In the genomic region with DNA sequence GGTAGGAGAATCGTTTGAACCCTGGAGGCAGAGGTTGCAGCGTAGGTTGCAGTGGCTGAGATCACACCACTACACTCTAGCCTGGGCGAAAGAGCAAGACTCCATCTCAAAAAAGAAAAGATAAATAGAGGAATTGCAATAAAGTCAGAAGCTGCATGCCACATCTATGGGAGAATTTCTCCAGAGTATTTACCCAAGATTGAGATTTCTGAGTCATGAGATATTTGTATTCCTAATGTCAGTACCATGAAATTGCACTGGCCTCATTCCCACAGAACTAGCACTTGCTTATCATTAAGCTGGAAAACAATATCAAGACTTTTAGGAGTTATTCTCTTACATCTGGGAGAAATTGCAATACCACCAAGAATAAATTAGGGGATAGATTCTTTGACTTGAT, we compare ENCODE assay signal across 24 cellular contexts. TPM values are rescaled to one million over a fixed set of nuclear protein-coding genes. Genes with fewer than 3 reads are reported as not detected.
DNase-seq lines count a peak whose midpoint lies in the region; ATAC-seq and TF ChIP-seq lines count a peak whose summit lies in the region.
"Had no signal": no experiment of that assay in that cellular context is flagged by ENCODE, and none has a peak within 500 bp of the region (broad histone marks: within the 10 kb centered on the region; RNA-seq: fewer than 3 reads in every experiment).

No MANE protein-coding gene starts in this region.

- no peaks in the 10 kb centered on the region for H3K9me3 Mint-ChIP-seq in natural killer cell treated with Interleukin-12 subunit alpha and Interleukin-12 subunit beta and Interleukin-15 and Interleukin-18, amount 100 ng/mL, for 72 hours
- H3K9me3 Mint-ChIP-seq: GM23338 had no signal

- TF ChIP-seq CTCF in cardiac fibroblast (IDR thresholded peaks at IDR 0.05; ENCODE audit: low read depth, low read length) (no peak), fibroblast of the aortic adventitia (IDR thresholded peaks at IDR 0.05; ENCODE audit: insufficient read depth, low read length) (no peak)

- peaks cover 12 to 14% of the 10 kb centered on the region in 2 donors for H3K27me3 Mint-ChIP-seq in natural killer cell treated with Interleukin-12 subunit alpha and Interleukin-12 subunit beta and Interleukin-15 and Interleukin-18, amount 100 ng/mL, for 72 hours

- H3K4me3 ChIP-seq in SK-N-MC (no peak overlapping the region), cardiac fibroblast (replicated peaks in 1 of 2; ENCODE audit: low read depth in 2 of 2, low read length in 2 of 2) (no peak overlapping the region), fibroblast of the aortic adventitia (ENCODE audit: low read depth, low read length) (no peak overlapping the region)
- H3K4me3 ChIP-seq: GM12878, GM23338, K562 had no signal

- H3K27ac ChIP-seq in SK-N-MC = no peak overlapping the region

- H3K27ac Mint-ChIP-seq in natural killer cell treated with Interleukin-12 subunit alpha and Interleukin-12 subunit beta and Interleukin-15 and Interleukin-18, amount 100 ng/mL, for 72 hours = no peak overlapping the region
- H3K27ac Mint-ChIP-seq: GM23338 had no signal

- no peak overlapping the region for H3K4me3 Mint-ChIP-seq in natural killer cell treated with Interleukin-12 subunit alpha and Interleukin-12 subunit beta and Interleukin-15 and Interleukin-18, amount 100 ng/mL, for 72 hours
- H3K4me3 Mint-ChIP-seq: GM23338 had no signal

- DNase-seq in EL (peak; percentile 3), SK-N-MC (ENCODE audit: low read depth, low spot score) (no peak), cardiac fibroblast (ENCODE audit: low read depth in 2 of 2) (peak; percentile 5 to 10), fibroblast of the aortic adventitia (ENCODE audit: low read depth) (peak; percentile 46), iPS-NIHi11 (ENCODE audit: low spot score) (no peak), Right ventricle myocardium inferior (ENCODE audit: missing footprints) (no peak)
- no peak for DNase-seq in natural killer cell treated with Interleukin-12 subunit alpha and Interleukin-12 subunit beta and Interleukin-15 and Interleukin-18, amount 100 ng/mL, for 72 hours (ENCODE audit: low spot score)
- DNase-seq: AML-193, Caco-2, DMS153, MV-4-11, NCI-H1417, NCI-H187 treated with DMSO at 0.1 percent for 48 hours, NCI-H446, NCI-H82, SHP77 had no signal

- H3K9me3 ChIP-seq in SK-N-MC (ENCODE audit: low read depth, low read length) = no peaks in the 10 kb centered on the region
- H3K9me3 ChIP-seq: Caco-2 had no signal

- H3K36me3 Mint-ChIP-seq in natural killer cell treated with Interleukin-12 subunit alpha and Interleukin-12 subunit beta and Interleukin-15 and Interleukin-18, amount 100 ng/mL, for 72 hours = no peaks in the 10 kb centered on the region

- H3K36me3 ChIP-seq in SK-N-MC (ENCODE audit: insufficient read depth, low read length) = no peaks in the 10 kb centered on the region

- ATAC-seq in natural killer cell treated with Interleukin-12 subunit alpha and Interleukin-12 subunit beta and Interleukin-15 and Interleukin-18, amount 100 ng/mL, for 72 hours = no peak
- ATAC-seq in HG03521 (IDR thresholded peaks at IDR 0.05; ENCODE audit: unreplicated experiment) (no peak), Right ventricle myocardium inferior (no peak)
- ATAC-seq: GM12878, GM23338, HCT116, K562, SK-N-SH treated with all-trans-retinoic acid at 6 μM for 48 hours had no signal

- H3K4me1 Mint-ChIP-seq in natural killer cell treated with Interleukin-12 subunit alpha and Interleukin-12 subunit beta and Interleukin-15 and Interleukin-18, amount 100 ng/mL, for 72 hours (ENCODE audit: low read depth in 2 of 2) = no peaks in the 10 kb centered on the region
- H3K4me1 Mint-ChIP-seq: GM23338 had no signal

- H3K9ac ChIP-seq in SK-N-MC (ENCODE audit: insufficient read length) = peak overlapping the region; percentile 5

- intact Hi-C loops in Right ventricle myocardium inferior (cut with DNase I) = no loop called here

RNA-seq across cellular contexts. Expression of gene ASIC5, which starts 37.4 kb away (rescaled TPM):
- not detected in 2 replicates for total RNA-seq in fibroblast of the aortic adventitia (ENCODE audit: low replicate concordance)
- total RNA-seq in natural killer cell treated with Interleukin-12 subunit alpha and Interleukin-12 subunit beta and Interleukin-15 and Interleukin-18, amount 100 ng/mL, for 72 hours = not detected
- not detected for total RNA-seq in Right ventricle myocardium inferior
- total RNA-seq: A673, Caco-2, G401, GM12878, GM23338, K562 had no signal

Comparison
In these comparisons a context has a peak if more than half of its experiments do, and no peak if none do; other contexts are left out.
1. DNase-seq: peak in EL (single experiment), cardiac fibroblast (2 of 2) and fibroblast of the aortic adventitia (single experiment); none in SK-N-MC (single experiment), iPS-NIHi11 (single experiment), natural killer cell treated with Interleukin-12 subunit alpha and Interleukin-12 subunit beta and Interleukin-15 and Interleukin-18, amount 100 ng/mL, for 72 hours (single experiment) and Right ventricle myocardium inferior (single experiment).